In genomic region chr11:8683115-8683807, GRCh38 we compare ENCODE assay signal across 8 cellular contexts. TPM values are rescaled to one million over a fixed set of nuclear protein-coding genes. Genes with fewer than 3 reads are reported as not detected.
DNase-seq lines count a peak whose midpoint lies in the region; ATAC-seq and TF ChIP-seq lines count a peak whose summit lies in the region.

No MANE protein-coding gene starts in this region.

- intact Hi-C loops in esophagus muscularis mucosa (cut with DNase I) = loop anchor here (2.0 to 10.0 kb wide), 3 partner anchors 128 to 232 kb away; partner anchors contain the start of gene AKIP1
- intact Hi-C loops in sciatic nerve (cut with DNase I) = loop anchor here (10.0 kb wide), 1 partner anchor 282 kb away; the partner anchor contains the start of gene TMEM9B

- no peak for TF ChIP-seq EP300 in esophagus muscularis mucosa (IDR thresholded peaks at IDR 0.05)

- CTCF ChIA-PET in activated CD4-positive, alpha-beta T cell treated with anti-CD3 and anti-CD28 coated beads, Interleukin-2, amount 10 ng/mL, durations not matched to agents 7 days and 5 days (lab: Charles Lee) = interaction anchor here (0.9 to 1.1 kb wide), 2 partner anchors 10 to 24 kb away, joined by 3 to 7 read pairs; no protein-coding TSS in a partner anchor

- peaks cover 30 to 41% (median 39%) of the 10 kb centered on the region in 4 donors for H3K4me1 ChIP-seq in esophagus muscularis mucosa

- ATAC-seq in omental fat pad (ENCODE audit: low FRiP score) = peak; percentile 19
- no peak for ATAC-seq in sciatic nerve
- ATAC-seq in GM21390 (IDR thresholded peaks at IDR 0.05; ENCODE audit: unreplicated experiment) = no peak
- no peak for ATAC-seq in GM21381 (IDR thresholded peaks at IDR 0.05; ENCODE audit: unreplicated experiment)

- DNase-seq in activated CD4-positive, alpha-beta T cell treated with anti-CD3 and anti-CD28 coated beads, Interleukin-2, amount 10 ng/mL, durations not matched to agents 7 days and 5 days = peak; percentile 47
- no peak for DNase-seq in activated CD4-positive, alpha-beta T cell treated with anti-CD3 and anti-CD28 coated beads, Interleukin-2, amount 50 U/mL, for 1 hour
- DNase-seq in T-helper 2 cell treated with Interferon-gamma antibody and Interleukin-4, amounts not matched to agents 5 μg/mL and 100 μg/mL, for 36 hours (ENCODE audit: low spot score) = peak; percentile 15
- DNase-seq in esophagus muscularis mucosa (ENCODE audit: extremely low spot score) (no peak), omental fat pad (ENCODE audit: low spot score) (no peak), sciatic nerve (ENCODE audit: low spot score) (no peak)

- TF ChIP-seq POLR2A in esophagus muscularis mucosa (IDR thresholded peaks at IDR 0.05; ENCODE audit: low read depth) = no peak

- H3K36me3 Mint-ChIP-seq in activated CD4-positive, alpha-beta T cell treated with anti-CD3 and anti-CD28 coated beads, Interleukin-2, amount 10 ng/mL, durations not matched to agents 7 days and 5 days (ENCODE audit: low read depth) = peaks cover 69% of the 10 kb centered on the region
- H3K36me3 Mint-ChIP-seq in T-helper 2 cell treated with Interferon-gamma antibody and Interleukin-4, amounts not matched to agents 5 μg/mL and 100 μg/mL, for 36 hours (ENCODE audit: low read depth) = peaks cover 62% of the 10 kb centered on the region

- H3K27ac Mint-ChIP-seq in activated CD4-positive, alpha-beta T cell treated with anti-CD3 and anti-CD28 coated beads, Interleukin-2, amount 10 ng/mL, durations not matched to agents 7 days and 5 days = peak overlapping the region; percentile 97
- peak overlapping the region; percentile 89 for H3K27ac Mint-ChIP-seq in T-helper 2 cell treated with Interferon-gamma antibody and Interleukin-4, amounts not matched to agents 5 μg/mL and 100 μg/mL, for 36 hours

- 7% methylated on average over 24 of the region's 27 CpGs for WGBS in esophagus muscularis mucosa

- peak overlapping the region; percentile 93 to 98 (median 95) for H3K27ac ChIP-seq in esophagus muscularis mucosa (replicated peaks in 1 of 4)

- H3K4me1 Mint-ChIP-seq in activated CD4-positive, alpha-beta T cell treated with anti-CD3 and anti-CD28 coated beads, Interleukin-2, amount 10 ng/mL, durations not matched to agents 7 days and 5 days = peaks cover 60% of the 10 kb centered on the region
- peaks cover 37% of the 10 kb centered on the region for H3K4me1 Mint-ChIP-seq in T-helper 2 cell treated with Interferon-gamma antibody and Interleukin-4, amounts not matched to agents 5 μg/mL and 100 μg/mL, for 36 hours (ENCODE audit: low read depth)

- no peaks in the 10 kb centered on the region for H3K27me3 ChIP-seq in esophagus muscularis mucosa

- H3K4me3 Mint-ChIP-seq in activated CD4-positive, alpha-beta T cell treated with anti-CD3 and anti-CD28 coated beads, Interleukin-2, amount 10 ng/mL, durations not matched to agents 7 days and 5 days = peak overlapping the region; percentile 95
- H3K4me3 Mint-ChIP-seq in T-helper 2 cell treated with Interferon-gamma antibody and Interleukin-4, amounts not matched to agents 5 μg/mL and 100 μg/mL, for 36 hours = peak overlapping the region; percentile 96

- no peak for TF ChIP-seq CTCF in esophagus muscularis mucosa (IDR thresholded peaks at IDR 0.05)
- no peak for TF ChIP-seq CTCF in omental fat pad (IDR thresholded peaks at IDR 0.05)

- no peaks in the 10 kb centered on the region for H3K9me3 Mint-ChIP-seq in activated CD4-positive, alpha-beta T cell treated with anti-CD3 and anti-CD28 coated beads, Interleukin-2, amount 10 ng/mL, durations not matched to agents 7 days and 5 days
- H3K9me3 Mint-ChIP-seq in T-helper 2 cell treated with Interferon-gamma antibody and Interleukin-4, amounts not matched to agents 5 μg/mL and 100 μg/mL, for 36 hours = no peaks in the 10 kb centered on the region

- H3K36me3 ChIP-seq in esophagus muscularis mucosa = peaks cover 26 to 46% (median 37%) of the 10 kb centered on the region in 4 donors

- H3K9me3 ChIP-seq in esophagus muscularis mucosa = no peaks in the 10 kb centered on the region

- H3K4me3 ChIP-seq in esophagus muscularis mucosa = peak overlapping the region; percentile 79 to 92 (median 82)

- POLR2A ChIA-PET in activated CD4-positive, alpha-beta T cell treated with anti-CD3 and anti-CD28 coated beads, Interleukin-2, amount 10 ng/mL, durations not matched to agents 7 days and 5 days (lab: Charles Lee) = interaction anchor here (0.6 kb wide), 1 partner anchor 37 kb away, joined by 3 read pairs; no protein-coding TSS in a partner anchor

- H3K27me3 Mint-ChIP-seq in activated CD4-positive, alpha-beta T cell treated with anti-CD3 and anti-CD28 coated beads, Interleukin-2, amount 10 ng/mL, durations not matched to agents 7 days and 5 days = no peaks in the 10 kb centered on the region
- H3K27me3 Mint-ChIP-seq in T-helper 2 cell treated with Interferon-gamma antibody and Interleukin-4, amounts not matched to agents 5 μg/mL and 100 μg/mL, for 36 hours (ENCODE audit: low read depth) = no peaks in the 10 kb centered on the region

RNA-seq across cellular contexts. Expression of gene RPL27A, which starts 0.7 kb away (rescaled TPM):
- total RNA-seq in activated CD4-positive, alpha-beta T cell treated with anti-CD3 and anti-CD28 coated beads, Interleukin-2, amount 10 ng/mL, durations not matched to agents 7 days and 5 days = 100 to 1,000 TPM; 737 to 869 TPM
- total RNA-seq in esophagus muscularis mucosa = 1,000 to 10,000 TPM in 1 of 4 donors, 100 to 1,000 TPM in 3; 665 to 1,629 (median 791) TPM
- total RNA-seq in omental fat pad = 100 to 1,000 TPM; 635 to 791 (median 757) TPM
- 710 TPM for total RNA-seq in sciatic nerve

RNA-seq across cellular contexts. Expression of gene TRIM66, which starts 0.8 kb away (rescaled TPM):
- total RNA-seq in activated CD4-positive, alpha-beta T cell treated with anti-CD3 and anti-CD28 coated beads, Interleukin-2, amount 10 ng/mL, durations not matched to agents 7 days and 5 days = 10 to 100 TPM; 18.5 to 22.8 TPM
- total RNA-seq in esophagus muscularis mucosa (1 to 10 TPM; 2.2 to 5.4 (median 3.1) TPM), omental fat pad (10 to 100 TPM in 1 of 4 donors, 1 to 10 TPM in 3; 3.7 to 11.3 (median 5.1) TPM), sciatic nerve (21.1 TPM)

Comparison
In these comparisons a context has a peak if more than half of its experiments do, and no peak if none do; other contexts are left out.
1. DNase-seq: peak in activated CD4-positive, alpha-beta T cell treated with anti-CD3 and anti-CD28 coated beads, Interleukin-2, amount 10 ng/mL, durations not matched to agents 7 days and 5 days (single experiment) and T-helper 2 cell treated with Interferon-gamma antibody and Interleukin-4, amounts not matched to agents 5 μg/mL and 100 μg/mL, for 36 hours (single experiment); none in activated CD4-positive, alpha-beta T cell treated with anti-CD3 and anti-CD28 coated beads, Interleukin-2, amount 50 U/mL, for 1 hour (single experiment), esophagus muscularis mucosa (single experiment), omental fat pad (single experiment) and sciatic nerve (single experiment).